ENCODE assay signal across 14 cellular contexts in genomic region chr5:180540050-180540694, GRCh38. TPM values are rescaled to one million over a fixed set of nuclear protein-coding genes. Genes with fewer than 3 reads are reported as not detected.
A peak's percentile ranks its signal among the peaks of the same experiment; 100 is the strongest.
DNase-seq lines count a peak whose midpoint lies in the region; ATAC-seq and TF ChIP-seq lines count a peak whose summit lies in the region.
"Had no signal": no experiment of that assay in that cellular context is flagged by ENCODE, and none has a peak within 500 bp of the region (broad histone marks: within the 10 kb centered on the region; RNA-seq: fewer than 3 reads in every experiment).

No MANE protein-coding gene starts in this region.

- H3K4me3 ChIP-seq in osteoblast (ENCODE audit: insufficient read depth, low read length), result no peak overlapping the region
- H3K4me3 ChIP-seq: GM23248, left ventricle myocardium inferior had no signal

- no peaks in the 10 kb centered on the region for H3K27me3 Mint-ChIP-seq in activated T-cell treated with anti-CD3 and anti-CD28 coated beads, Interleukin-2, amount 50 U/mL, for 24 hours
- no peaks in the 10 kb centered on the region for H3K27me3 Mint-ChIP-seq in stimulated activated naive B cell treated with anti-CD40 and anti-IgM and Interleukin-4, amounts not matched to agents 10 μg/mL and 1 μg/mL and 100 μg/mL, for 72 hours

- H3K36me3 ChIP-seq in osteoblast (ENCODE audit: insufficient read depth, low read length), result no peaks in the 10 kb centered on the region

- H2AFZ ChIP-seq in osteoblast (ENCODE audit: low read length), result no peak overlapping the region
- H2AFZ ChIP-seq: GM23248, parathyroid adenoma had no signal

- H3K27ac Mint-ChIP-seq in activated T-cell treated with anti-CD3 and anti-CD28 coated beads, Interleukin-2, amount 50 U/mL, for 24 hours, result peak overlapping the region; percentile 92
- peak overlapping the region; percentile 65 for H3K27ac Mint-ChIP-seq in stimulated activated naive B cell treated with anti-CD40 and anti-IgM and Interleukin-4, amounts not matched to agents 10 μg/mL and 1 μg/mL and 100 μg/mL, for 72 hours

- TF ChIP-seq CTCF in osteoblast (IDR thresholded peaks at IDR 0.05; ENCODE audit: extremely low read depth, low read depth, low read length), result no peak

- peaks cover 61% of the 10 kb centered on the region for H3K79me2 ChIP-seq in osteoblast (ENCODE audit: insufficient read depth, low read length)

- no peak overlapping the region for H3K27ac ChIP-seq in osteoblast (ENCODE audit: low read depth, low read length)
- H3K27ac ChIP-seq: GM23248, left ventricle myocardium inferior, parathyroid adenoma, VCaP had no signal

- no peaks in the 10 kb centered on the region for H3K9me3 Mint-ChIP-seq in activated T-cell treated with anti-CD3 and anti-CD28 coated beads, Interleukin-2, amount 50 U/mL, for 24 hours
- H3K9me3 Mint-ChIP-seq in stimulated activated naive B cell treated with anti-CD40 and anti-IgM and Interleukin-4, amounts not matched to agents 10 μg/mL and 1 μg/mL and 100 μg/mL, for 72 hours, result peaks cover 0 to 5% of the 10 kb centered on the region in 2 donors

- no peaks in the 10 kb centered on the region for H3K27me3 ChIP-seq in osteoblast (ENCODE audit: insufficient read depth, low read length)

- peak; percentile 78 for ATAC-seq in GM21786 (IDR thresholded peaks at IDR 0.05; ENCODE audit: unreplicated experiment)
- peak; percentile 89 for ATAC-seq in HG03378 (IDR thresholded peaks at IDR 0.05; ENCODE audit: unreplicated experiment)
- ATAC-seq in stimulated activated naive B cell treated with anti-CD40 and anti-IgM and Interleukin-4, amounts not matched to agents 10 μg/mL and 1 μg/mL and 100 μg/mL, for 72 hours (replicated peaks), result peak; percentile 70 to 93

- no peaks in the 10 kb centered on the region for H3K4me1 ChIP-seq in osteoblast (ENCODE audit: insufficient read depth, low read length)
- H3K4me1 ChIP-seq: left ventricle myocardium inferior, parathyroid adenoma had no signal

- no peak overlapping the region for H3K4me2 ChIP-seq in osteoblast (ENCODE audit: insufficient read depth, low read length)

- H3K4me3 Mint-ChIP-seq in activated T-cell treated with anti-CD3 and anti-CD28 coated beads, Interleukin-2, amount 50 U/mL, for 24 hours, result no peak overlapping the region
- peak overlapping the region in 1 of 2 donors; percentile 55 for H3K4me3 Mint-ChIP-seq in stimulated activated naive B cell treated with anti-CD40 and anti-IgM and Interleukin-4, amounts not matched to agents 10 μg/mL and 1 μg/mL and 100 μg/mL, for 72 hours

- H4K20me1 ChIP-seq in osteoblast (ENCODE audit: insufficient read depth, low read length), result peaks cover 4% of the 10 kb centered on the region

- peaks cover 32% of the 10 kb centered on the region for H3K4me1 Mint-ChIP-seq in activated T-cell treated with anti-CD3 and anti-CD28 coated beads, Interleukin-2, amount 50 U/mL, for 24 hours (ENCODE audit: low read depth)
- H3K4me1 Mint-ChIP-seq in stimulated activated naive B cell treated with anti-CD40 and anti-IgM and Interleukin-4, amounts not matched to agents 10 μg/mL and 1 μg/mL and 100 μg/mL, for 72 hours, result peaks cover 10 to 15% of the 10 kb centered on the region in 2 donors

- DNase-seq in activated T-cell treated with anti-CD3 and anti-CD28 coated beads, Interleukin-2, amount 50 U/mL, for 24 hours, result no peak
- DNase-seq in activated T-cell treated with anti-CD3 and anti-CD28 coated beads, Interleukin-2, amount 50 U/mL, for 48 hours, result no peak
- no peak for DNase-seq in stimulated activated naive B cell treated with anti-CD40 and anti-IgM and Interleukin-4, amounts not matched to agents 10 μg/mL and 1 μg/mL and 100 μg/mL, for 72 hours
- DNase-seq in occipital lobe (lab: John Stamatoyannopoulos, UW) (no peak), NCI-H526 treated with DMSO at 0.1 percent for 48 hours (lab: John Stamatoyannopoulos, UW) (no peak), osteoblast (ENCODE audit: insufficient read length, low spot score, missing footprints) (no peak)
- DNase-seq: DMS53, GM23248, left ventricle myocardium inferior, NCI-H2227 treated with DMSO at 0.1 percent for 48 hours had no signal

- H3K9me3 ChIP-seq in osteoblast (ENCODE audit: low read depth, low read length), result no peaks in the 10 kb centered on the region
- H3K9me3 ChIP-seq: left ventricle myocardium inferior had no signal

- H3K36me3 Mint-ChIP-seq in activated T-cell treated with anti-CD3 and anti-CD28 coated beads, Interleukin-2, amount 50 U/mL, for 24 hours (ENCODE audit: low read depth), result peaks cover 76% of the 10 kb centered on the region
- peaks cover 34 to 47% of the 10 kb centered on the region in 2 donors for H3K36me3 Mint-ChIP-seq in stimulated activated naive B cell treated with anti-CD40 and anti-IgM and Interleukin-4, amounts not matched to agents 10 μg/mL and 1 μg/mL and 100 μg/mL, for 72 hours

RNA-seq across cellular contexts. Expression of gene CNOT6, which starts 46.0 kb away (rescaled TPM):
- total RNA-seq in occipital lobe (52.4 TPM), osteoblast (7.1 and 8.3 TPM in 2 replicates)

RNA-seq across cellular contexts. Expression of gene SCGB3A1, which starts 51.1 kb away (rescaled TPM):
- not detected for total RNA-seq in occipital lobe
- not detected in 2 replicates for total RNA-seq in osteoblast
- total RNA-seq: GM23248, left ventricle myocardium inferior had no signal
